ENCODE assay signal across 19 cellular contexts in genomic region chr11:45052361-45052760, GRCh38.
"Had no signal": no experiment of that assay in that cellular context is flagged by ENCODE, and none has a peak within 500 bp of the region (broad histone marks: within the 10 kb centered on the region; RNA-seq: fewer than 3 reads in every experiment).

No MANE protein-coding gene starts in this region.

- H3K36me3 Mint-ChIP-seq: type B pancreatic cell had no signal

- H3K27me3 Mint-ChIP-seq: activated CD4-positive, alpha-beta T cell treated with anti-CD3 and anti-CD28 coated beads, Interleukin-2, amount 10 ng/mL, durations not matched to agents 24 days and 14 days; activated CD8-positive, alpha-beta T cell treated with anti-CD3 and anti-CD28 coated beads for 36 hours; activated T-cell treated with anti-CD3 and anti-CD28 coated beads, Interleukin-2, amount 50 U/mL, for 24 hours had no signal

- H3K4me3 ChIP-seq: body of pancreas, coronary artery, gastrocnemius medialis, heart left ventricle, left lung, psoas muscle, stomach had no signal

- H3K4me1 Mint-ChIP-seq: activated CD4-positive, alpha-beta T cell treated with anti-CD3 and anti-CD28 coated beads, Interleukin-2, amount 10 ng/mL, durations not matched to agents 24 days and 14 days had no signal

- H3K27me3 ChIP-seq: body of pancreas, gastrocnemius medialis, heart left ventricle, left lung had no signal

- H3K4me1 ChIP-seq: body of pancreas had no signal

- H3K27ac ChIP-seq: body of pancreas, coronary artery, gastrocnemius medialis, heart left ventricle, left lung, psoas muscle, stomach had no signal

- H3K9me3 ChIP-seq: body of pancreas, gastrocnemius medialis, heart left ventricle, left lung, psoas muscle, stomach had no signal

- H3K36me3 ChIP-seq: gastrocnemius medialis, heart left ventricle, left lung, stomach had no signal

- H3K4me3 Mint-ChIP-seq: activated CD4-positive, alpha-beta T cell treated with anti-CD3 and anti-CD28 coated beads, Interleukin-2, amount 10 ng/mL, durations not matched to agents 24 days and 14 days; activated CD8-positive, alpha-beta T cell treated with anti-CD3 and anti-CD28 coated beads for 36 hours; activated naive CD4-positive, alpha-beta T cell treated with anti-CD3 and anti-CD28 coated beads for 36 hours; activated T-cell treated with anti-CD3 and anti-CD28 coated beads, Interleukin-2, amount 50 U/mL, for 24 hours; nephron progenitor cell; type B pancreatic cell had no signal

- DNase-seq: activated CD4-positive, alpha-beta T cell treated with anti-CD3 and anti-CD28 coated beads, Interleukin-2, amount 10 ng/mL, durations not matched to agents 24 days and 14 days; activated CD8-positive, alpha-beta T cell treated with anti-CD3 and anti-CD28 coated beads for 36 hours; activated naive CD4-positive, alpha-beta T cell treated with anti-CD3 and anti-CD28 coated beads for 36 hours; activated T-cell treated with anti-CD3 and anti-CD28 coated beads, Interleukin-2, amount 50 U/mL, for 24 hours; body of pancreas; erythroblast; gastrocnemius medialis; heart left ventricle; left lung; midbrain; nephron progenitor cell; psoas muscle; right cardiac atrium; small intestine; stimulated activated CD4-positive, alpha-beta T cell treated with anti-CD3 and anti-CD28 coated beads, Interleukin-15, amount 100 ng/mL, for 24 hours; stimulated activated CD4-positive, alpha-beta T cell treated with anti-CD3 and anti-CD28 coated beads, Interleukin-2, amount 100 ng/mL, for 48 hours; stomach had no signal

- H3K27ac Mint-ChIP-seq: activated CD4-positive, alpha-beta T cell treated with anti-CD3 and anti-CD28 coated beads, Interleukin-2, amount 10 ng/mL, durations not matched to agents 24 days and 14 days; activated CD8-positive, alpha-beta T cell treated with anti-CD3 and anti-CD28 coated beads for 36 hours; activated naive CD4-positive, alpha-beta T cell treated with anti-CD3 and anti-CD28 coated beads for 36 hours; activated T-cell treated with anti-CD3 and anti-CD28 coated beads, Interleukin-2, amount 50 U/mL, for 24 hours; nephron progenitor cell; type B pancreatic cell had no signal

- ATAC-seq: activated CD8-positive, alpha-beta T cell treated with anti-CD3 and anti-CD28 coated beads for 36 hours; body of pancreas; gastrocnemius medialis; heart left ventricle; left lung; psoas muscle; right cardiac atrium had no signal

- H3K9me3 Mint-ChIP-seq: activated CD4-positive, alpha-beta T cell treated with anti-CD3 and anti-CD28 coated beads, Interleukin-2, amount 10 ng/mL, durations not matched to agents 24 days and 14 days; activated CD8-positive, alpha-beta T cell treated with anti-CD3 and anti-CD28 coated beads for 36 hours; activated naive CD4-positive, alpha-beta T cell treated with anti-CD3 and anti-CD28 coated beads for 36 hours; activated T-cell treated with anti-CD3 and anti-CD28 coated beads, Interleukin-2, amount 50 U/mL, for 24 hours; nephron progenitor cell; type B pancreatic cell had no signal
